Comparison of ENCODE assay signal across 15 cellular contexts in the genomic region with DNA sequence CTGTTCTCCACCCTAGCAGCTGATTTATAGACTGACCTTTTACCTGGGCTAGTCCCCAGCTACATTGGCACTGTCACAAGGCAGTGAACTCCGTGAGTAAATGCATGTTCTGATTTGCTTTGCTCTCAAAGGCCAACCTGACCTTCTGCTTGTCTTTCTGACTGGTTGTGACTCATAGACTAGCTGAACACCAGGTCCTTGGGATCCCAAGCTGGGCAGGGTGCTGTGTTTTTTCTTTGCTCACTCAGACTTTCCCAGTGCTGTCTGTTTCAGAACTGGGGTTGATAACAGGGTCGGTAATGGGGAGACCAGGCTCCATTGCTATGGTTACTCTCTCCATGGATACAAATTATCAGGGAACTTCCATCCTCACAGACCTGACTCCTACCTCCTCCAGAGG. TPM values are rescaled to one million over a fixed set of nuclear protein-coding genes. Genes with fewer than 3 reads are reported as not detected.
DNase-seq lines count a peak whose midpoint lies in the region; ATAC-seq, FAIRE-seq and TF ChIP-seq lines count a peak whose summit lies in the region.
"Had no signal": no experiment of that assay in that cellular context is flagged by ENCODE, and none has a peak within 500 bp of the region (broad histone marks: within the 10 kb centered on the region; RNA-seq: fewer than 3 reads in every experiment).

No MANE protein-coding gene starts in this region.

- TF ChIP-seq POLR2A in body of pancreas (IDR thresholded peaks at IDR 0.05), result no peak
- TF ChIP-seq POLR2A in right lobe of liver (IDR thresholded peaks at IDR 0.05), result no peak
- no peak for TF ChIP-seq POLR2A in GM12891 (IDR thresholded peaks at IDR 0.05; ENCODE audit: low read depth, low read length)

- no peak for FAIRE-seq in GM12891 (lab: Jason Lieb, UNC)

- H3K4me1 ChIP-seq in body of pancreas (no peaks in the 10 kb centered on the region), right lobe of liver (peaks cover 0 to 4% (median 0%) of the 10 kb centered on the region in 4 donors)
- H3K4me1 ChIP-seq: esophagus squamous epithelium, parathyroid adenoma had no signal

- ATAC-seq in body of pancreas (peak; percentile 50), right lobe of liver (peak; percentile 99 to 100 (median 100)), HG02938 (IDR thresholded peaks at IDR 0.05; ENCODE audit: unreplicated experiment) (no peak)

- peaks cover 9% of the 10 kb centered on the region for H3K9me3 Mint-ChIP-seq in chondrocyte (ENCODE audit: low read depth)

- intact Hi-C loops in body of pancreas (cut with DNase I), result no loop called here
- intact Hi-C loops in right lobe of liver (cut with DNase I), result no loop called here

- H3K27ac ChIP-seq in body of pancreas, result peak overlapping the region in 1 of 4 donors; percentile 37
- peak overlapping the region in 2 of 3 donors; percentile 45 to 64 for H3K27ac ChIP-seq in right lobe of liver
- H3K27ac ChIP-seq: parathyroid adenoma had no signal

- no peaks in the 10 kb centered on the region for H3K4me1 Mint-ChIP-seq in chondrocyte (ENCODE audit: low read depth)
- H3K4me1 Mint-ChIP-seq: CD14-positive monocyte had no signal

- peaks cover 13% of the 10 kb centered on the region for H3K27me3 Mint-ChIP-seq in chondrocyte (ENCODE audit: low read depth)

- no peaks in the 10 kb centered on the region for H3K27me3 ChIP-seq in body of pancreas
- H3K27me3 ChIP-seq in right lobe of liver, result no peaks in the 10 kb centered on the region

- TF ChIP-seq CTCF in body of pancreas (IDR thresholded peaks at IDR 0.05) (no peak), right lobe of liver (IDR thresholded peaks at IDR 0.05) (no peak), chondrocyte (IDR thresholded peaks at IDR 0.05) (no peak)

- DNase-seq in COLO829 (ENCODE audit: low spot score), result peak; percentile 39
- peak; percentile 88 for DNase-seq in HPDE6-E6E7 (ENCODE audit: extremely low spot score)
- peak; percentile 7 to 60 (median 26) for DNase-seq in body of pancreas
- DNase-seq in right lobe of liver, result peak in 2 of 3 donors; percentile 40 to 76
- no peak for DNase-seq in GM12891 (ENCODE audit: insufficient read length, low spot score)
- DNase-seq in chondrocyte (ENCODE audit: low spot score), result no peak
- no peak for DNase-seq in SKM-1 treated with dmso at 0.1 percent for 144 hours (lab: John Stamatoyannopoulos, UW; ENCODE audit: unreplicated experiment)
- DNase-seq: activated T-cell treated with anti-CD3 and anti-CD28 coated beads for 4 hours, esophagus squamous epithelium, NCI-H1436 had no signal

- H3K36me3 ChIP-seq in body of pancreas (replicated peaks in 1 of 2; ENCODE audit: insufficient read depth in 1 of 2, low read depth in 2 of 2) (no peaks in the 10 kb centered on the region), right lobe of liver (no peaks in the 10 kb centered on the region)
- H3K36me3 ChIP-seq: esophagus squamous epithelium had no signal

- H3K27ac Mint-ChIP-seq in chondrocyte (ENCODE audit: unreplicated experiment), result no peak overlapping the region
- H3K27ac Mint-ChIP-seq: CD14-positive monocyte had no signal

- 13 to 26% methylated on average over 2 of the region's 2 CpGs for WGBS in body of pancreas, 2 donors
- WGBS in right lobe of liver (ENCODE audit: insufficient coverage, low coverage, low lambda C conversion rate, missing lambda C conversion rate), result 15% methylated on average over 2 of the region's 2 CpGs

- no peaks in the 10 kb centered on the region for H3K36me3 Mint-ChIP-seq in chondrocyte (ENCODE audit: low read depth)
- H3K36me3 Mint-ChIP-seq: CD14-positive monocyte had no signal

- H3K4me3 Mint-ChIP-seq in chondrocyte (ENCODE audit: unreplicated experiment), result no peak overlapping the region

- H3K4me3 ChIP-seq in body of pancreas, result no peak overlapping the region
- H3K4me3 ChIP-seq in right lobe of liver, result no peak overlapping the region
- H3K4me3 ChIP-seq: esophagus squamous epithelium had no signal

- H3K9me3 ChIP-seq in body of pancreas (no peaks in the 10 kb centered on the region), right lobe of liver (no peaks in the 10 kb centered on the region)

TF ChIP-seq in GM12891, 5 proteins besides CTCF, POLR2A, EP300 and RAD21:
- TF ChIP-seq TAF1 (IDR thresholded peaks at IDR 0.05; ENCODE audit: low read depth, low read length) (no peak), SPI1 (IDR thresholded peaks at IDR 0.05; ENCODE audit: low read depth, low read length) (no peak), POU2F2 (IDR thresholded peaks at IDR 0.05; ENCODE audit: low read depth, low read length) (no peak), POLR2AphosphoS5 (IDR thresholded peaks at IDR 0.05; ENCODE audit: low read depth, low read length) (no peak), PAX5 (IDR thresholded peaks at IDR 0.05; ENCODE audit: insufficient read depth, low read length, severe bottlenecking) (no peak)

RNA-seq across cellular contexts. Expression of a gene that starts 35.0 kb away (rescaled TPM):
- total RNA-seq in body of pancreas, result not detected
- not detected for total RNA-seq in right lobe of liver
- not detected for polyA plus RNA-seq in GM12891 (2012; ENCODE audit: low read depth, missing spikeins)
- not detected in 3 replicates for total RNA-seq in chondrocyte
- total RNA-seq: esophagus squamous epithelium, kidney epithelial cell, temporal lobe had no signal
- polyA plus RNA-seq: CD14-positive monocyte had no signal

Comparison
In these comparisons a context has a peak if more than half of its experiments do, and no peak if none do; other contexts are left out.
1. DNase-seq: peak in COLO829 (single experiment), HPDE6-E6E7 (single experiment), body of pancreas (4 of 4) and right lobe of liver (2 of 3); none in GM12891 (single experiment), chondrocyte (single experiment) and SKM-1 treated with dmso at 0.1 percent for 144 hours (single experiment).